ENCODE assay signal across 1 cellular context in genomic region chr11:1924121-1924520, GRCh38.
TF ChIP-seq lines count a peak whose summit lies in the region.

No MANE protein-coding gene starts in this region.

TF ChIP-seq in K562, 482 proteins besides CTCF, POLR2A, EP300 and RAD21:
- TF ChIP-seq EGR1 (conservative IDR thresholded peaks at IDR 0.05) (peak; percentile 66), TAF9B (IDR thresholded peaks at IDR 0.05; ENCODE audit: partially characterized antibody) (no peak), PHB (CRISPR knock-in tag; IDR thresholded peaks at IDR 0.05) (no peak), ILK (tag; IDR thresholded peaks at IDR 0.05; ENCODE audit: borderline replicate concordance, low read depth) (no peak)
